In genomic region chr7:158816271-158816670, GRCh38 we compare ENCODE assay signal across 8 cellular contexts. TPM values are rescaled to one million over a fixed set of nuclear protein-coding genes. Genes with fewer than 3 reads are reported as not detected.
A peak's percentile ranks its signal among the peaks of the same experiment; 100 is the strongest.
DNase-seq lines count a peak whose midpoint lies in the region; ATAC-seq and TF ChIP-seq lines count a peak whose summit lies in the region.

No MANE protein-coding gene starts in this region.

- H2AFZ ChIP-seq in GM23248: no peak overlapping the region
- H2AFZ ChIP-seq in smooth muscle cell (ENCODE audit: low read depth): no peak overlapping the region

- no peaks in the 10 kb centered on the region for H3K27me3 Mint-ChIP-seq in activated CD8-positive, alpha-beta T cell treated with anti-CD3 and anti-CD28 coated beads, Interleukin-2, amount 10 ng/mL, durations not matched to agents 7 days and 5 days (ENCODE audit: low read depth)

- TF ChIP-seq CTCF in heart right ventricle (IDR thresholded peaks at IDR 0.05): no peak
- no peak for TF ChIP-seq CTCF in smooth muscle cell (IDR thresholded peaks at IDR 0.05; ENCODE audit: borderline replicate concordance, insufficient read depth, poor library complexity, severe bottlenecking)

- H4K20me1 ChIP-seq in GM23248 (ENCODE audit: insufficient read depth) (no peaks in the 10 kb centered on the region), smooth muscle cell (ENCODE audit: low read depth) (peaks cover 36% of the 10 kb centered on the region)

- no peaks in the 10 kb centered on the region for H3K9me3 Mint-ChIP-seq in activated CD8-positive, alpha-beta T cell treated with anti-CD3 and anti-CD28 coated beads, Interleukin-2, amount 10 ng/mL, durations not matched to agents 7 days and 5 days (ENCODE audit: insufficient read depth)

- peaks cover 98% of the 10 kb centered on the region for H3K4me1 Mint-ChIP-seq in activated CD8-positive, alpha-beta T cell treated with anti-CD3 and anti-CD28 coated beads, Interleukin-2, amount 10 ng/mL, durations not matched to agents 7 days and 5 days (ENCODE audit: low read depth)

- H3K4me1 ChIP-seq in GM23248 (ENCODE audit: insufficient read depth) (peaks cover 60% of the 10 kb centered on the region), heart right ventricle (peaks cover 35 to 97% (median 88%) of the 10 kb centered on the region in 9 donors), smooth muscle cell (ENCODE audit: low read depth) (peaks cover 56% of the 10 kb centered on the region)

- H3K27me3 ChIP-seq in GM23248 (replicated peaks; ENCODE audit: insufficient read depth) (no peaks in the 10 kb centered on the region), heart right ventricle (no peaks in the 10 kb centered on the region), smooth muscle cell (ENCODE audit: low read depth) (no peaks in the 10 kb centered on the region)

- peak overlapping the region; percentile 35 for H3K4me3 Mint-ChIP-seq in activated CD8-positive, alpha-beta T cell treated with anti-CD3 and anti-CD28 coated beads, Interleukin-2, amount 10 ng/mL, durations not matched to agents 7 days and 5 days

- H3K79me2 ChIP-seq in GM23248 (ENCODE audit: insufficient read depth): peaks cover 85% of the 10 kb centered on the region
- H3K79me2 ChIP-seq in smooth muscle cell (ENCODE audit: low read depth): peaks cover 71% of the 10 kb centered on the region

- H3K4me2 ChIP-seq in GM23248 (ENCODE audit: unreplicated experiment): peak overlapping the region; percentile 20
- H3K4me2 ChIP-seq in smooth muscle cell: peak overlapping the region; percentile 83

- DNase-seq in GM23248 (peak; percentile 33), heart right ventricle (no peak), smooth muscle cell (lab: John Stamatoyannopoulos, UW; ENCODE audit: unreplicated experiment) (no peak), Kasumi-1 (lab: John Stamatoyannopoulos, UW) (no peak), ecto neural progenitor cell (ENCODE audit: low spot score) (no peak)
- DNase-seq in activated CD8-positive, alpha-beta T cell treated with anti-CD3 and anti-CD28 coated beads, Interleukin-2, amount 10 ng/mL, durations not matched to agents 7 days and 5 days: no peak
- no peak for DNase-seq in activated CD4-positive, alpha-beta T cell treated with anti-CD3 and anti-CD28 coated beads, Interleukin-2, amount 50 U/mL, for 1 hour

- H3F3A ChIP-seq in GM23248 (ENCODE audit: insufficient read depth): peaks cover 42% of the 10 kb centered on the region
- peaks cover 43% of the 10 kb centered on the region for H3F3A ChIP-seq in smooth muscle cell (ENCODE audit: low read depth)

- H3K27ac ChIP-seq in GM23248 (peak overlapping the region; percentile 99), heart right ventricle (peak overlapping the region; percentile 42 to 94 (median 92)), smooth muscle cell (ENCODE audit: low read depth) (peak overlapping the region; percentile 96)

- in situ Hi-C loops in GM23248 (cut with MboI): no loop called here

- CTCF ChIA-PET in activated CD8-positive, alpha-beta T cell treated with anti-CD3 and anti-CD28 coated beads, Interleukin-2, amount 10 ng/mL, durations not matched to agents 7 days and 5 days (lab: Charles Lee): interaction anchor here (2.8 to 3.0 kb wide), 2 partner anchors 11 to 161 kb away, joined by 9 to 12 read pairs; no protein-coding TSS in a partner anchor

- H3K9me3 ChIP-seq in GM23248 (ENCODE audit: low read depth) (no peaks in the 10 kb centered on the region), heart right ventricle (no peaks in the 10 kb centered on the region), smooth muscle cell (replicated peaks; ENCODE audit: low read depth) (no peaks in the 10 kb centered on the region)

- POLR2A ChIA-PET in activated CD8-positive, alpha-beta T cell treated with anti-CD3 and anti-CD28 coated beads, Interleukin-2, amount 10 ng/mL, durations not matched to agents 7 days and 5 days (lab: Charles Lee): interaction anchor here (0.6 to 3.0 kb wide), 6 partner anchors 8 to 94 kb away, joined by 3 to 16 read pairs (median 4); partner anchors contain the start of gene ESYT2

- intact Hi-C loops in heart right ventricle (cut with DNase I): loop anchor here in 3 of 10 donors (5.0 kb wide), 3 partner anchors 34 to 46 kb away; partner anchors contain the start of gene DYNC2I1 (in 1 of the 3)

- H3K9me2 ChIP-seq in GM23248 (ENCODE audit: insufficient read depth): no peaks in the 10 kb centered on the region

- no peaks in the 10 kb centered on the region for H3K36me3 ChIP-seq in GM23248 (ENCODE audit: low read depth)
- H3K36me3 ChIP-seq in heart right ventricle: no peaks in the 10 kb centered on the region
- H3K36me3 ChIP-seq in smooth muscle cell (ENCODE audit: low read depth): no peaks in the 10 kb centered on the region

- no peak for ATAC-seq in activated CD8-positive, alpha-beta T cell treated with anti-CD3 and anti-CD28 coated beads, Interleukin-2, amount 10 ng/mL, durations not matched to agents 7 days and 5 days
- ATAC-seq in heart right ventricle (peak in 2 of 8 donors; percentile 3 to 17), GM21825 (IDR thresholded peaks at IDR 0.05; ENCODE audit: unreplicated experiment) (no peak)

- 44 to 56% methylated on average over 2 to 3 of the region's 3 CpGs for WGBS in GM23248 (ENCODE audit: low coverage in 1 of 2, low lambda C conversion rate in 2 of 2, missing lambda C conversion rate in 2 of 2), 2 experiments
- WGBS in heart right ventricle, 2 donors: 43 to 53% methylated on average over 3 of the region's 3 CpGs
- WGBS in smooth muscle cell (ENCODE audit: low lambda C conversion rate): 30% methylated on average over 3 of the region's 3 CpGs

- H3K9ac ChIP-seq in GM23248 (peak overlapping the region; percentile 88), smooth muscle cell (ENCODE audit: low read depth) (peak overlapping the region; percentile 85)

- H3K4me3 ChIP-seq in GM23248 (no peak overlapping the region), heart right ventricle (peak overlapping the region in 5 of 10 donors; percentile 12 to 21 (median 20)), smooth muscle cell (no peak overlapping the region)

- peaks cover 51% of the 10 kb centered on the region for H3K36me3 Mint-ChIP-seq in activated CD8-positive, alpha-beta T cell treated with anti-CD3 and anti-CD28 coated beads, Interleukin-2, amount 10 ng/mL, durations not matched to agents 7 days and 5 days (ENCODE audit: low read depth)

- peak overlapping the region; percentile 81 for H3K27ac Mint-ChIP-seq in activated CD8-positive, alpha-beta T cell treated with anti-CD3 and anti-CD28 coated beads, Interleukin-2, amount 10 ng/mL, durations not matched to agents 7 days and 5 days

RNA-seq across cellular contexts. Expression of gene ESYT2, which starts 13.0 kb away (rescaled TPM):
- total RNA-seq in GM23248 (2014; rRNA removed; shearing (Covaris generic)): 118 and 129 TPM in 2 replicates
- 48.7 and 49.9 TPM in 2 replicates for polyA plus RNA-seq in GM23248 (2016; fragmentation: Nextera tagmentation; extraction: Ambion mirVana)
- 10 to 100 TPM; 85.0 to 85.9 TPM for total RNA-seq in activated CD8-positive, alpha-beta T cell treated with anti-CD3 and anti-CD28 coated beads, Interleukin-2, amount 10 ng/mL, durations not matched to agents 7 days and 5 days
- total RNA-seq in heart right ventricle: 10 to 100 TPM; 44.3 to 79.2 (median 50.0) TPM
- 10 to 100 TPM; 18.9 to 26.4 TPM for polyA plus RNA-seq in heart right ventricle
- 69.4 and 71.1 TPM in 2 replicates for total RNA-seq in smooth muscle cell
- 27.9 and 33.8 TPM in 2 replicates for polyA plus RNA-seq in smooth muscle cell

RNA-seq across cellular contexts. Expression of gene DYNC2I1, which starts 40.1 kb away (rescaled TPM):
- 6.5 and 6.7 TPM in 2 replicates for total RNA-seq in GM23248 (2014; rRNA removed; shearing (Covaris generic))
- 17.3 and 21.6 TPM in 2 replicates for polyA plus RNA-seq in GM23248 (2016; fragmentation: Nextera tagmentation; extraction: Ambion mirVana)
- 10 to 100 TPM; 17.4 to 18.9 TPM for total RNA-seq in activated CD8-positive, alpha-beta T cell treated with anti-CD3 and anti-CD28 coated beads, Interleukin-2, amount 10 ng/mL, durations not matched to agents 7 days and 5 days
- total RNA-seq in heart right ventricle: 10 to 100 TPM; 15.8 to 32.4 (median 21.1) TPM
- polyA plus RNA-seq in heart right ventricle: 10 to 100 TPM; 13.6 to 43.1 TPM
- total RNA-seq in smooth muscle cell: 10.3 and 11.0 TPM in 2 replicates
- 29.2 and 50.0 TPM in 2 replicates for polyA plus RNA-seq in smooth muscle cell
